ENCODE assay signal across 25 cellular contexts in genomic region chrX:133185119-133185518, GRCh38. TPM values are rescaled to one million over a fixed set of nuclear protein-coding genes. Genes with fewer than 3 reads are reported as not detected.
DNase-seq lines count a peak whose midpoint lies in the region; ATAC-seq and TF ChIP-seq lines count a peak whose summit lies in the region.
"Had no signal": no experiment of that assay in that cellular context is flagged by ENCODE, and none has a peak within 500 bp of the region (broad histone marks: within the 10 kb centered on the region; RNA-seq: fewer than 3 reads in every experiment).

No MANE protein-coding gene starts in this region.

- H3T11ph ChIP-seq in H9 (ENCODE audit: low read length) = no peak overlapping the region

- no peak overlapping the region for H3K4me3 ChIP-seq in A673 (ENCODE audit: low read depth, low read length, poor library complexity, severe bottlenecking)
- H3K4me3 ChIP-seq in mesendoderm (ENCODE audit: low read length) = no peak overlapping the region
- H3K4me3 ChIP-seq: BLaER1 treated with 17β-estradiol and CSF1 and Interleukin-3, amounts not matched to agents 10 nM and 100 nM had no signal

- H4K91ac ChIP-seq in H9 (ENCODE audit: insufficient read length, low read depth, low read length) = no peak overlapping the region

- no peak overlapping the region for H3K4me3 Mint-ChIP-seq in H9
- H3K4me3 Mint-ChIP-seq in activated CD4-positive, alpha-beta T cell treated with anti-CD3 and anti-CD28 coated beads, Interleukin-2, amount 10 ng/mL, durations not matched to agents 7 days and 5 days = no peak overlapping the region
- H3K4me3 Mint-ChIP-seq: CD4-positive, alpha-beta T cell; HFFc6 had no signal

- H4K5ac ChIP-seq in H9 (ENCODE audit: insufficient read length, low read depth, low read length) (no peak overlapping the region), mesendoderm (ENCODE audit: low read length) (no peak overlapping the region)

- H3K4me1 Mint-ChIP-seq in H9 = peaks cover 11 to 23% of the 10 kb centered on the region in 2 experiments
- H3K4me1 Mint-ChIP-seq in activated CD4-positive, alpha-beta T cell treated with anti-CD3 and anti-CD28 coated beads, Interleukin-2, amount 10 ng/mL, durations not matched to agents 7 days and 5 days = no peaks in the 10 kb centered on the region

- H2BK120ac ChIP-seq in H9 (ENCODE audit: low read depth, low read length, poor library complexity, severe bottlenecking) (no peak overlapping the region), mesendoderm (ENCODE audit: low read depth, low read length) (no peak overlapping the region)

- H2AFZ ChIP-seq in H9 (ENCODE audit: low read length) = no peak overlapping the region

- H3K36me3 ChIP-seq in A673 (ENCODE audit: insufficient read depth, low read length, poor library complexity, severe bottlenecking) = no peaks in the 10 kb centered on the region
- H3K36me3 ChIP-seq in mesendoderm (ENCODE audit: control insufficient read depth, insufficient read depth, low read length) = no peaks in the 10 kb centered on the region
- H3K36me3 ChIP-seq: BLaER1 treated with 17β-estradiol and CSF1 and Interleukin-3, amounts not matched to agents 10 nM and 100 nM had no signal

- POLR2A ChIA-PET in A673 (lab: Charles Lee; ENCODE audit: low non-redundant PET) = no interaction called here
- POLR2A ChIA-PET in activated CD4-positive, alpha-beta T cell treated with anti-CD3 and anti-CD28 coated beads, Interleukin-2, amount 10 ng/mL, durations not matched to agents 7 days and 5 days (lab: Charles Lee) = no interaction called here

- no peak overlapping the region for H2BK12ac ChIP-seq in H9 (ENCODE audit: insufficient read length, low read depth, low read length)

- H3K9me3 ChIP-seq in A673 (ENCODE audit: low read depth, low read length, poor library complexity, severe bottlenecking) (no peaks in the 10 kb centered on the region), H9 (ENCODE audit: control insufficient read depth, low read depth, low read length) (no peaks in the 10 kb centered on the region)

- H2BK20ac ChIP-seq in H9 (ENCODE audit: low read depth, low read length, poor library complexity, severe bottlenecking) = no peak overlapping the region

- H3K79me1 ChIP-seq in H9 (ENCODE audit: insufficient read depth, low read depth, low read length, poor library complexity, severe bottlenecking) (no peaks in the 10 kb centered on the region), mesendoderm (ENCODE audit: low read length) (no peaks in the 10 kb centered on the region)

- H3K23me2 ChIP-seq in H9 (ENCODE audit: insufficient read length, low read depth, low read length, poor library complexity, severe bottlenecking) = no peaks in the 10 kb centered on the region

- H3K56ac ChIP-seq in H9 (ENCODE audit: insufficient read length, low read depth, low read length) (no peak overlapping the region), mesendoderm (ENCODE audit: low read length) (no peak overlapping the region)

- H3K27me3 ChIP-seq in A673 (replicated peaks; ENCODE audit: insufficient read depth, low read depth, low read length, poor library complexity) (no peaks in the 10 kb centered on the region), H9 (ENCODE audit: insufficient read depth, low read length) (no peaks in the 10 kb centered on the region), mesendoderm (ENCODE audit: insufficient read depth, low read length, poor library complexity) (no peaks in the 10 kb centered on the region)

- intact Hi-C loops in A673 (cut with micrococcal nuclease; ENCODE audit: unreplicated experiment) = no loop called here

- ATAC-seq in HG03469 (IDR thresholded peaks at IDR 0.05; ENCODE audit: unreplicated experiment) = no peak

- H3K4me2 ChIP-seq in H9 (ENCODE audit: insufficient read depth, insufficient read length, low read length) (no peak overlapping the region), mesendoderm (ENCODE audit: low read length) (no peak overlapping the region)
- H3K4me2 ChIP-seq: BLaER1 treated with 17β-estradiol and CSF1 and Interleukin-3, amounts not matched to agents 10 nM and 100 nM had no signal

- H3K14ac ChIP-seq in H9 (ENCODE audit: insufficient read depth, low read length) = no peak overlapping the region

- H3K79me2 ChIP-seq in H9 (ENCODE audit: insufficient read depth, low read length) (no peaks in the 10 kb centered on the region), mesendoderm (ENCODE audit: control insufficient read depth, insufficient read depth, low read length) (no peaks in the 10 kb centered on the region)

- no peak overlapping the region for H2BK5ac ChIP-seq in H9 (ENCODE audit: insufficient read length, low read length)
- no peak overlapping the region for H2BK5ac ChIP-seq in mesendoderm (ENCODE audit: low read length)

- no CpG with 5 or more reads among the region's 4 CpGs for WGBS in H9 (ENCODE audit: extremely low coverage, insufficient read length, low lambda C conversion rate)
- WGBS in mesendoderm (ENCODE audit: extremely low coverage, insufficient coverage, low lambda C conversion rate) = no CpG with 5 or more reads among the region's 4 CpGs

- H3K27me3 Mint-ChIP-seq in H9 (ENCODE audit: low read depth) = no peaks in the 10 kb centered on the region; the same call in 1 of the 2 replicates
- H3K27me3 Mint-ChIP-seq in activated CD4-positive, alpha-beta T cell treated with anti-CD3 and anti-CD28 coated beads, Interleukin-2, amount 10 ng/mL, durations not matched to agents 7 days and 5 days = no peaks in the 10 kb centered on the region
- H3K27me3 Mint-ChIP-seq: CD4-positive, alpha-beta T cell had no signal

- H3K27ac ChIP-seq in A673 (ENCODE audit: low read depth, low read length, poor library complexity, severe bottlenecking) (no peak overlapping the region), H9 (ENCODE audit: insufficient read length, low read depth, low read length) (no peak overlapping the region), mesendoderm (ENCODE audit: low read depth, low read length) (no peak overlapping the region)
- H3K27ac ChIP-seq: BLaER1 treated with 17β-estradiol and CSF1 and Interleukin-3, amounts not matched to agents 10 nM and 100 nM; HL-60 had no signal

- H3K36me3 Mint-ChIP-seq in H9 (ENCODE audit: insufficient read depth in 1 of 3, low read depth in 3 of 3) = no peaks in the 10 kb centered on the region
- H3K36me3 Mint-ChIP-seq in activated CD4-positive, alpha-beta T cell treated with anti-CD3 and anti-CD28 coated beads, Interleukin-2, amount 10 ng/mL, durations not matched to agents 7 days and 5 days (ENCODE audit: low read depth) = no peaks in the 10 kb centered on the region

- H3K9me3 Mint-ChIP-seq in H9 = peaks cover 0 to 2% of the 10 kb centered on the region in 2 experiments; a peak in 1 of 5 replicates
- no peaks in the 10 kb centered on the region for H3K9me3 Mint-ChIP-seq in activated CD4-positive, alpha-beta T cell treated with anti-CD3 and anti-CD28 coated beads, Interleukin-2, amount 10 ng/mL, durations not matched to agents 7 days and 5 days
- H3K9me3 Mint-ChIP-seq: CD4-positive, alpha-beta T cell had no signal

- no peak overlapping the region for H3K18ac ChIP-seq in H9 (ENCODE audit: insufficient read length, low read depth, low read length)
- no peak overlapping the region for H3K18ac ChIP-seq in mesendoderm (ENCODE audit: low read length)

- H3K4me1 ChIP-seq in A673 (ENCODE audit: insufficient read depth, low read length, poor library complexity, severe bottlenecking) (peaks cover 3% of the 10 kb centered on the region), H9 (ENCODE audit: insufficient read depth, low read length) (peaks cover 3% of the 10 kb centered on the region; the same call in 1 of the 2 replicates), mesendoderm (ENCODE audit: control insufficient read depth, low read depth, low read length) (no peaks in the 10 kb centered on the region)
- H3K4me1 ChIP-seq: BLaER1 treated with 17β-estradiol and CSF1 and Interleukin-3, amounts not matched to agents 10 nM and 100 nM had no signal

- H3K9ac ChIP-seq in H9 (ENCODE audit: extremely low read depth, insufficient read length, low read length) = no peak overlapping the region
- no peak overlapping the region for H3K9ac ChIP-seq in mesendoderm (ENCODE audit: low read length)
- H3K9ac ChIP-seq: BLaER1 treated with 17β-estradiol and CSF1 and Interleukin-3, amounts not matched to agents 10 nM and 100 nM had no signal

- no peak overlapping the region for H4K8ac ChIP-seq in H9 (replicated peaks; ENCODE audit: insufficient read length, low read depth, low read length)
- no peak overlapping the region for H4K8ac ChIP-seq in mesendoderm (ENCODE audit: low read depth, low read length)

- H4K20me1 ChIP-seq in H9 (ENCODE audit: control insufficient read depth, insufficient read depth, insufficient read length) = no peaks in the 10 kb centered on the region

- DNase-seq in A673 (ENCODE audit: low spot score) (peak; percentile 47), H9 (peak; percentile 29), SW480 (ENCODE audit: low spot score) (peak; percentile 10), mesendoderm (peak; percentile 21), NCI-H187 treated with DMSO at 0.1 percent for 48 hours (lab: John Stamatoyannopoulos, UW) (no peak)
- DNase-seq in activated CD4-positive, alpha-beta T cell treated with anti-CD3 and anti-CD28 coated beads, Interleukin-2, amount 10 ng/mL, durations not matched to agents 7 days and 5 days = no peak
- DNase-seq: AML-193; CD4-positive, alpha-beta T cell; COR-L47; H7; HFFc6; Karpas-422; NCI-H1092 treated with DMSO at 0.1 percent for 48 hours; NCI-H1436; NCI-H1930; NCI-H2107; NCI-H524 treated with DMSO at 0.1 percent for 48 hours; Right ventricle myocardium superior; RPMI8226; T-helper 1 cell had no signal

- H2BK15ac ChIP-seq in H9 (ENCODE audit: low read depth, low read length) = no peak overlapping the region
- H2BK15ac ChIP-seq in mesendoderm (replicated peaks; ENCODE audit: low read depth) = no peak overlapping the region

- TF ChIP-seq CTCF in A673 (conservative IDR thresholded peaks at IDR 0.05; ENCODE audit: low read depth, low read length) (no peak), H9 (conservative IDR thresholded peaks at IDR 0.05) (no peak)

- H3K23ac ChIP-seq in H9 (ENCODE audit: insufficient read length, low read depth, low read length) (no peak overlapping the region), mesendoderm (ENCODE audit: low read length) (no peak overlapping the region)

- no peak overlapping the region for H2AK5ac ChIP-seq in H9 (ENCODE audit: insufficient read length, low read length)
- no peak overlapping the region for H2AK5ac ChIP-seq in mesendoderm (ENCODE audit: low read length)

- BruUV-seq in A673 (replicated peaks; lab: Mats Ljungman, UMichigan) = no TSS peak

- H3K27ac Mint-ChIP-seq in H9 = no peak overlapping the region; a peak in 1 of 7 replicates
- H3K27ac Mint-ChIP-seq in activated CD4-positive, alpha-beta T cell treated with anti-CD3 and anti-CD28 coated beads, Interleukin-2, amount 10 ng/mL, durations not matched to agents 7 days and 5 days = no peak overlapping the region
- H3K27ac Mint-ChIP-seq: CD4-positive, alpha-beta T cell; HFFc6 had no signal

- CTCF ChIA-PET in A673 (lab: Charles Lee) = no interaction called here
- CTCF ChIA-PET in activated CD4-positive, alpha-beta T cell treated with anti-CD3 and anti-CD28 coated beads, Interleukin-2, amount 10 ng/mL, durations not matched to agents 7 days and 5 days (lab: Charles Lee) = no interaction called here

- H3K4ac ChIP-seq in H9 (ENCODE audit: low read depth, low read length) (no peak overlapping the region), mesendoderm (ENCODE audit: low read depth, low read length) (no peak overlapping the region)

RNA-seq across cellular contexts. Expression of gene TFDP3, which starts 33.0 kb away (rescaled TPM):
- total RNA-seq in A673 (2021) (0.35 and 0.56 TPM in 2 replicates), H9 (2021) (not detected in 2 replicates)
- not detected for polyA plus RNA-seq in mesendoderm (2013, experiment 1 of 2)
- polyA plus RNA-seq in mesendoderm (2013, experiment 2 of 2) = not detected
- not detected for total RNA-seq in activated CD4-positive, alpha-beta T cell treated with anti-CD3 and anti-CD28 coated beads, Interleukin-2, amount 10 ng/mL, durations not matched to agents 7 days and 5 days
- total RNA-seq: CD4-positive, alpha-beta T cell; H7; HFFc6; M059J; Right ventricle myocardium superior; SK-MEL-5 had no signal

Comparison
In these comparisons a context has a peak if more than half of its experiments do, and no peak if none do; other contexts are left out.
1. DNase-seq: peak in A673 (single experiment), H9 (single experiment), SW480 (single experiment) and mesendoderm (single experiment); none in activated CD4-positive, alpha-beta T cell treated with anti-CD3 and anti-CD28 coated beads, Interleukin-2, amount 10 ng/mL, durations not matched to agents 7 days and 5 days (single experiment) and NCI-H187 treated with DMSO at 0.1 percent for 48 hours (single experiment).